In genomic region chr3:71504250-71505036, GRCh38 we compare ENCODE assay signal across 10 cellular contexts.
A peak's percentile ranks its signal among the peaks of the same experiment; 100 is the strongest.
DNase-seq lines count a peak whose midpoint lies in the region; ATAC-seq, FAIRE-seq and TF ChIP-seq lines count a peak whose summit lies in the region.
"Had no signal": no experiment of that assay in that cellular context is flagged by ENCODE, and none has a peak within 500 bp of the region (broad histone marks: within the 10 kb centered on the region; RNA-seq: fewer than 3 reads in every experiment).

No MANE protein-coding gene starts in this region.

- H3K36me3 ChIP-seq in right lobe of liver = no peaks in the 10 kb centered on the region
- H3K36me3 ChIP-seq in HepG2 (replicated peaks in 1 of 2; ENCODE audit: control insufficient read depth in 1 of 2, insufficient read depth in 2 of 2, low read length in 2 of 2) = no peaks in the 10 kb centered on the region; a peak in 3 of 5 replicates
- H3K36me3 ChIP-seq: lower lobe of right lung had no signal

- TF ChIP-seq EP300 in HepG2 (IDR thresholded peaks at IDR 0.05; ENCODE audit: low read depth in 2 of 2, low read length in 2 of 2) (no peak), HepG2 (CRISPR knock-in tag; IDR thresholded peaks at IDR 0.05; ENCODE audit: borderline replicate concordance) (no peak)

- no peak overlapping the region for H3K27ac ChIP-seq in right lobe of liver
- no peak overlapping the region for H3K27ac ChIP-seq in HepG2 (ENCODE audit: extremely low read length, insufficient read depth, low read length)
- H3K27ac ChIP-seq: lower lobe of right lung had no signal

- TF ChIP-seq POLR2A in right lobe of liver (IDR thresholded peaks at IDR 0.05) (no peak), HepG2 (IDR thresholded peaks at IDR 0.05; ENCODE audit: insufficient read depth in 1 of 2, low read depth in 2 of 2, low read length in 2 of 2) (no peak)

- no peaks in the 10 kb centered on the region for H3K9me3 ChIP-seq in right lobe of liver
- no peaks in the 10 kb centered on the region for H3K9me3 ChIP-seq in HepG2 (ENCODE audit: low read length)
- H3K9me3 ChIP-seq: lower lobe of right lung had no signal

- peaks cover 51% of the 10 kb centered on the region for H3K4me1 Mint-ChIP-seq in activated T-cell treated with anti-CD3 and anti-CD28 coated beads, Interleukin-2, amount 50 U/mL, for 4 hours (ENCODE audit: low read depth)

- TF ChIP-seq CTCF in right lobe of liver (IDR thresholded peaks at IDR 0.05) (no peak), HepG2 (CRISPR knock-in tag; IDR thresholded peaks at IDR 0.05) (no peak)

- H3K9ac ChIP-seq in HepG2 (ENCODE audit: insufficient read depth, low read depth, low read length) = no peak overlapping the region

- no peak overlapping the region for H3K4me3 Mint-ChIP-seq in activated T-cell treated with anti-CD3 and anti-CD28 coated beads, Interleukin-2, amount 50 U/mL, for 4 hours

- CTCF ChIA-PET in HepG2 (lab: Yijun Ruan, JAX; ENCODE audit: low intra/inter-chr PET ratio, low total read pairs) = no interaction called here

- H2AFZ ChIP-seq in HepG2 (ENCODE audit: low read length) = no peak overlapping the region

- intact Hi-C loops in right lobe of liver (cut with DNase I) = no loop called here
- intact Hi-C loops in HepG2 (cut with micrococcal nuclease; ENCODE audit: unreplicated experiment) = no loop called here

- ATAC-seq in right lobe of liver (peak in 3 of 4 donors; percentile 26 to 59 (median 42)), HepG2 (no peak), GM19023 (IDR thresholded peaks at IDR 0.05; ENCODE audit: unreplicated experiment) (no peak)
- peak; percentile 90 to 92 for ATAC-seq in activated T-cell treated with anti-CD3 and anti-CD28 coated beads, Interleukin-2, amount 50 U/mL, for 4 hours

- POLR2A ChIA-PET in HepG2 (lab: Yijun Ruan, JAX) = no interaction called here

- BruUV-seq in HepG2 (replicated peaks; lab: Mats Ljungman, UMichigan) = no TSS peak

- TF ChIP-seq RAD21 in HepG2 (CRISPR knock-in tag; IDR thresholded peaks at IDR 0.05) = no peak

- no peak for FAIRE-seq in HepG2 (lab: Jason Lieb, UNC)
- FAIRE-seq in urothelium cell line (lab: Jason Lieb, UNC) = no peak

- H3K4me3 ChIP-seq in right lobe of liver (no peak overlapping the region), HepG2 (replicated peaks in 1 of 3; ENCODE audit: insufficient read depth in 1 of 3, low read depth in 2 of 3, low read length in 3 of 3) (no peak overlapping the region)
- H3K4me3 ChIP-seq: lower lobe of right lung had no signal

- H3K36me3 Mint-ChIP-seq in activated T-cell treated with anti-CD3 and anti-CD28 coated beads, Interleukin-2, amount 50 U/mL, for 4 hours (ENCODE audit: insufficient read depth) = peaks cover 6% of the 10 kb centered on the region

- H3K4me2 ChIP-seq in HepG2 (ENCODE audit: low read depth, low read length) = no peak overlapping the region

- H3K4me1 ChIP-seq in right lobe of liver (peaks cover 0 to 13% (median 0%) of the 10 kb centered on the region in 4 donors), HepG2 (ENCODE audit: insufficient read depth, low read length) (no peaks in the 10 kb centered on the region)
- H3K4me1 ChIP-seq: lower lobe of right lung had no signal

- H3K27me3 ChIP-seq in right lobe of liver = no peaks in the 10 kb centered on the region
- H3K27me3 ChIP-seq in HepG2 (ENCODE audit: control insufficient read depth in 1 of 2, insufficient read depth in 2 of 2, low read length in 2 of 2) = no peaks in the 10 kb centered on the region

- no peaks in the 10 kb centered on the region for H3K9me3 Mint-ChIP-seq in activated T-cell treated with anti-CD3 and anti-CD28 coated beads, Interleukin-2, amount 50 U/mL, for 4 hours

- H3K27me3 Mint-ChIP-seq in activated T-cell treated with anti-CD3 and anti-CD28 coated beads, Interleukin-2, amount 50 U/mL, for 4 hours (ENCODE audit: low read depth) = no peaks in the 10 kb centered on the region

- DNase-seq in right lobe of liver (no peak), HepG2 (ENCODE audit: low spot score) (no peak), iris pigment epithelial cell (ENCODE audit: low read depth) (peak; percentile 97), urothelium cell line (ENCODE audit: low spot score) (peak; percentile 85), KBM-7 (no peak), NCI-H2029 (lab: John Stamatoyannopoulos, UW) (no peak)
- peak; percentile 55 for DNase-seq in activated T-cell treated with anti-CD3 and anti-CD28 coated beads, Interleukin-2, amount 50 U/mL, for 4 hours
- DNase-seq: lower lobe of right lung, NCI-H774 had no signal

- H4K20me1 ChIP-seq in HepG2 (ENCODE audit: insufficient read depth, low read length) = peaks cover 3% of the 10 kb centered on the region; the same call in 1 of the 2 replicates

- H3K79me2 ChIP-seq in HepG2 (ENCODE audit: insufficient read depth, low read length) = peaks cover 34% of the 10 kb centered on the region

- WGBS in right lobe of liver (ENCODE audit: insufficient coverage, low coverage, low lambda C conversion rate, missing lambda C conversion rate) = 73% methylated on average over 13 of the region's 15 CpGs
- 91% methylated on average over 15 of the region's 15 CpGs for WGBS in HepG2 (ENCODE audit: low lambda C conversion rate)

- in situ Hi-C loops in HepG2 (cut with HindIII; ENCODE audit: extremely low pct_ligation_motif_present, low pct_unique_long_range_greater_than_20kb) = no loop called here
- in situ Hi-C loops in KBM-7 (cut with MboI; ENCODE audit: low pct_unique_long_range_greater_than_20kb, low sequenced_read_pairs) = no loop called here

TF ChIP-seq in HepG2, 621 proteins besides CTCF, POLR2A, EP300 and RAD21:
- TF ChIP-seq ZNF354B (CRISPR knock-in tag; IDR thresholded peaks at IDR 0.05) (no peak), ZNF460 (CRISPR knock-in tag; IDR thresholded peaks at IDR 0.05; ENCODE audit: borderline replicate concordance) (no peak), SRSF9 (IDR thresholded peaks at IDR 0.05; ENCODE audit: borderline replicate concordance, insufficient read depth, low read depth, low read length, poor library complexity, severe bottlenecking) (no peak), NFYB (CRISPR knock-in tag; IDR thresholded peaks at IDR 0.05) (no peak), FOXM1 (CRISPR knock-in tag; IDR thresholded peaks at IDR 0.05) (no peak)

Comparison
In these comparisons a context has a peak if more than half of its experiments do, and no peak if none do; other contexts are left out.
1. ATAC-seq: peak in right lobe of liver (3 of 4) and activated T-cell treated with anti-CD3 and anti-CD28 coated beads, Interleukin-2, amount 50 U/mL, for 4 hours (2 of 2); none in HepG2 (single experiment) and GM19023 (single experiment).
2. DNase-seq: peak in activated T-cell treated with anti-CD3 and anti-CD28 coated beads, Interleukin-2, amount 50 U/mL, for 4 hours (single experiment), iris pigment epithelial cell (single experiment) and urothelium cell line (single experiment); none in right lobe of liver (0 of 3), HepG2 (single experiment), KBM-7 (single experiment) and NCI-H2029 (single experiment).